Comparison of ENCODE assay signal across 11 cellular contexts in genomic region chr3:108202834-108203233, GRCh38. TPM values are rescaled to one million over a fixed set of nuclear protein-coding genes. Genes with fewer than 3 reads are reported as not detected.
DNase-seq lines count a peak whose midpoint lies in the region; TF ChIP-seq lines count a peak whose summit lies in the region.
"Had no signal": no experiment of that assay in that cellular context is flagged by ENCODE, and none has a peak within 500 bp of the region (broad histone marks: within the 10 kb centered on the region; RNA-seq: fewer than 3 reads in every experiment).

No MANE protein-coding gene starts in this region.

- peak; percentile 18 for TF ChIP-seq CTCF in epithelial cell of esophagus (IDR thresholded peaks at IDR 0.05; ENCODE audit: insufficient read depth, low read depth, low read length, missing control alignments)
- no peak for TF ChIP-seq CTCF in breast epithelium (IDR thresholded peaks at IDR 0.05)

- no peak overlapping the region for H3K4me2 ChIP-seq in trophoblast cell (ENCODE audit: low read length)

- DNase-seq in ELR (ENCODE audit: low read depth) (peak; percentile 15), OCI-M1 (lab: John Stamatoyannopoulos, UW) (peak; percentile 27), epithelial cell of esophagus (ENCODE audit: low read depth) (no peak), trophoblast cell (peak; percentile 58 to 72), NCI-H1105 (lab: John Stamatoyannopoulos, UW) (no peak), activated gamma-delta T cell treated with Interleukin-2 at 50 U/mL for 16 hours (no peak), breast epithelium (ENCODE audit: low spot score in 2 of 2) (no peak)
- DNase-seq: activated B cell treated with CpG ODN at 0.5 μM for 24 hours, left cardiac atrium, NCI-H2227 treated with DMSO at 0.1 percent for 48 hours had no signal

- no peaks in the 10 kb centered on the region for H3K79me2 ChIP-seq in trophoblast cell (ENCODE audit: control insufficient read depth, insufficient read depth, low read length, poor library complexity)

- intact Hi-C loops in breast epithelium (cut with DNase I; ENCODE audit: low total_unique reads) = no loop called here

- no peak overlapping the region for H3K9ac ChIP-seq in trophoblast cell (ENCODE audit: low read length)

- H3K23ac ChIP-seq in trophoblast cell (ENCODE audit: low read length) = no peak overlapping the region

- H3K4ac ChIP-seq in trophoblast cell (ENCODE audit: low read depth, low read length) = no peak overlapping the region

- no peaks in the 10 kb centered on the region for H3K79me1 ChIP-seq in trophoblast cell (ENCODE audit: low read length)

- no peaks in the 10 kb centered on the region for H3K9me3 ChIP-seq in trophoblast cell (ENCODE audit: insufficient read depth, low read depth, low read length)
- H3K9me3 ChIP-seq in breast epithelium = no peaks in the 10 kb centered on the region
- H3K9me3 ChIP-seq: suprapubic skin had no signal

- H3K27me3 ChIP-seq in trophoblast cell (ENCODE audit: insufficient read depth, low read length) (no peaks in the 10 kb centered on the region), breast epithelium (no peaks in the 10 kb centered on the region)
- H3K27me3 ChIP-seq: suprapubic skin had no signal

- H3K36me3 ChIP-seq in trophoblast cell (ENCODE audit: control insufficient read depth in 1 of 2, insufficient read depth in 2 of 2, low read length in 2 of 2) = no peaks in the 10 kb centered on the region
- H3K36me3 ChIP-seq in breast epithelium = no peaks in the 10 kb centered on the region

- no peak overlapping the region for H2AFZ ChIP-seq in trophoblast cell (ENCODE audit: insufficient read depth, low read length, poor library complexity)

- no peaks in the 10 kb centered on the region for H3K4me1 ChIP-seq in trophoblast cell (ENCODE audit: control insufficient read depth in 1 of 2, insufficient read depth in 2 of 2, low read length in 2 of 2)
- H3K4me1 ChIP-seq in breast epithelium = no peaks in the 10 kb centered on the region
- H3K4me1 ChIP-seq: suprapubic skin had no signal

- H4K12ac ChIP-seq in trophoblast cell (ENCODE audit: low read depth, low read length) = no peak overlapping the region

- H2BK12ac ChIP-seq in trophoblast cell (ENCODE audit: low read length) = no peak overlapping the region

- H4K91ac ChIP-seq in trophoblast cell (ENCODE audit: low read depth, low read length) = no peak overlapping the region

- H2AK5ac ChIP-seq in trophoblast cell (ENCODE audit: low read length) = no peak overlapping the region

- TF ChIP-seq POLR2A in breast epithelium (IDR thresholded peaks at IDR 0.05) = no peak

- no peak overlapping the region for H3K4me3 ChIP-seq in epithelial cell of esophagus (ENCODE audit: low read length)
- no peak overlapping the region for H3K4me3 ChIP-seq in trophoblast cell (ENCODE audit: low read depth, low read length)
- H3K4me3 ChIP-seq in breast epithelium = no peak overlapping the region
- H3K4me3 ChIP-seq: suprapubic skin had no signal

- no peak overlapping the region for H3K18ac ChIP-seq in trophoblast cell (ENCODE audit: low read length)

- H3K27ac ChIP-seq in trophoblast cell (ENCODE audit: low read depth, low read length) (no peak overlapping the region), breast epithelium (no peak overlapping the region)
- H3K27ac ChIP-seq: suprapubic skin had no signal

- WGBS in trophoblast cell (ENCODE audit: extremely low coverage, insufficient coverage, insufficient read length) = no CpG with 5 or more reads among the region's 2 CpGs

- no peak overlapping the region for H2BK120ac ChIP-seq in trophoblast cell (ENCODE audit: insufficient read depth, low read length, poor library complexity)

- H4K8ac ChIP-seq in trophoblast cell (ENCODE audit: low read depth, low read length) = no peak overlapping the region

- no peak overlapping the region for H3K14ac ChIP-seq in trophoblast cell (ENCODE audit: low read length)

- H2BK5ac ChIP-seq in trophoblast cell (ENCODE audit: low read depth, low read length, poor library complexity) = no peak overlapping the region

RNA-seq across cellular contexts. Expression of gene IFT57, which starts 19.4 kb away (rescaled TPM):
- polyA plus RNA-seq in trophoblast cell (2013) = 12.8 and 15.3 TPM in 2 replicates
- 10 to 100 TPM; 44.2 to 74.2 (median 68.5) TPM for total RNA-seq in breast epithelium

Comparison
In these comparisons a context has a peak if more than half of its experiments do, and no peak if none do; other contexts are left out.
1. DNase-seq: peak in ELR (single experiment), OCI-M1 (single experiment) and trophoblast cell (2 of 2); none in epithelial cell of esophagus (single experiment), NCI-H1105 (single experiment), activated gamma-delta T cell treated with Interleukin-2 at 50 U/mL for 16 hours (single experiment) and breast epithelium (0 of 2).